ENCODE assay signal across 8 cellular contexts in genomic region chr11:86456075-86456939, GRCh38.
DNase-seq lines count a peak whose midpoint lies in the region; ATAC-seq and TF ChIP-seq lines count a peak whose summit lies in the region.

No MANE protein-coding gene starts in this region.

- no peaks in the 10 kb centered on the region for H3K36me3 Mint-ChIP-seq in H9 (ENCODE audit: insufficient read depth in 1 of 3, low read depth in 3 of 3)
- H3K36me3 Mint-ChIP-seq in activated naive CD4-positive, alpha-beta T cell treated with anti-CD3 and anti-CD28 coated beads for 36 hours (ENCODE audit: low read depth), result no peaks in the 10 kb centered on the region

- no peak overlapping the region for H2BK12ac ChIP-seq in H9 (ENCODE audit: insufficient read length, low read depth, low read length)

- no peak overlapping the region for H4K8ac ChIP-seq in H9 (replicated peaks; ENCODE audit: insufficient read length, low read depth, low read length)

- H3K18ac ChIP-seq in H9 (ENCODE audit: insufficient read length, low read depth, low read length), result no peak overlapping the region

- H2AFZ ChIP-seq in H9 (ENCODE audit: low read length), result no peak overlapping the region

- H3K79me1 ChIP-seq in H9 (ENCODE audit: insufficient read depth, low read depth, low read length, poor library complexity, severe bottlenecking), result no peaks in the 10 kb centered on the region

- CTCF ChIA-PET in activated naive CD4-positive, alpha-beta T cell treated with anti-CD3 and anti-CD28 coated beads for 36 hours (lab: Charles Lee), result interaction anchor here (0.6 to 7.4 kb wide), 31 partner anchors 8 to 602 kb away, joined by 3 to 72 read pairs (median 4); partner anchors contain the start of genes CCDC83 and HIKESHI

- H3K36me3 ChIP-seq in MG63 (no peaks in the 10 kb centered on the region), SK-N-MC (ENCODE audit: insufficient read depth, low read length) (no peaks in the 10 kb centered on the region), psoas muscle (ENCODE audit: insufficient read depth in 1 of 2, low read depth in 1 of 2) (peaks cover 0 to 3% of the 10 kb centered on the region in 2 donors), uterus (no peaks in the 10 kb centered on the region)

- H3K4me1 ChIP-seq in H9 (ENCODE audit: insufficient read depth, low read length) (no peaks in the 10 kb centered on the region; the same call in 1 of the 2 replicates), psoas muscle (peaks cover 4% of the 10 kb centered on the region), uterus (peaks cover 10% of the 10 kb centered on the region in 2 donors)

- no peak overlapping the region for H4K5ac ChIP-seq in H9 (ENCODE audit: insufficient read length, low read depth, low read length)

- H2BK20ac ChIP-seq in H9 (ENCODE audit: low read depth, low read length, poor library complexity, severe bottlenecking), result no peak overlapping the region

- H3K27me3 ChIP-seq in H9 (ENCODE audit: insufficient read depth, low read length) (no peaks in the 10 kb centered on the region), MG63 (no peaks in the 10 kb centered on the region), psoas muscle (ENCODE audit: insufficient read depth in 3 of 3, low read length in 2 of 3) (no peaks in the 10 kb centered on the region), uterus (no peaks in the 10 kb centered on the region)

- no peaks in the 10 kb centered on the region for H3K23me2 ChIP-seq in H9 (ENCODE audit: insufficient read length, low read depth, low read length, poor library complexity, severe bottlenecking)

- H3K4me1 Mint-ChIP-seq in H9, result peaks cover 13 to 15% of the 10 kb centered on the region in 2 experiments
- peaks cover 8% of the 10 kb centered on the region for H3K4me1 Mint-ChIP-seq in activated naive CD4-positive, alpha-beta T cell treated with anti-CD3 and anti-CD28 coated beads for 36 hours (ENCODE audit: low read depth)

- H3K23ac ChIP-seq in H9 (ENCODE audit: insufficient read length, low read depth, low read length), result no peak overlapping the region

- peak; percentile 65 for DNase-seq in GM04504 (ENCODE audit: low read depth)
- DNase-seq in H9, result peak; percentile 87
- DNase-seq in MG63, result peak; percentile 65
- peak; percentile 65 for DNase-seq in SK-N-MC (ENCODE audit: low read depth, low spot score)
- DNase-seq in activated naive CD4-positive, alpha-beta T cell treated with anti-CD3 and anti-CD28 coated beads for 36 hours, result peak; percentile 95
- DNase-seq in Right ventricle myocardium superior, result peak; percentile 87
- peak; percentile 82 to 86 for DNase-seq in psoas muscle
- DNase-seq in uterus, result peak; percentile 88 to 92

- H3T11ph ChIP-seq in H9 (ENCODE audit: low read length), result no peak overlapping the region

- no peak overlapping the region for H3K27ac ChIP-seq in H9 (ENCODE audit: insufficient read length, low read depth, low read length)
- H3K27ac ChIP-seq in SK-N-MC, result no peak overlapping the region
- no peak overlapping the region for H3K27ac ChIP-seq in psoas muscle
- H3K27ac ChIP-seq in uterus, result peak overlapping the region; percentile 37 to 73

- H3K9me3 ChIP-seq in H9 (ENCODE audit: control insufficient read depth, low read depth, low read length) (no peaks in the 10 kb centered on the region), MG63 (no peaks in the 10 kb centered on the region), SK-N-MC (ENCODE audit: low read depth, low read length) (no peaks in the 10 kb centered on the region), psoas muscle (no peaks in the 10 kb centered on the region), uterus (no peaks in the 10 kb centered on the region)

- no peak overlapping the region for H3K9ac ChIP-seq in H9 (ENCODE audit: extremely low read depth, insufficient read length, low read length)
- H3K9ac ChIP-seq in SK-N-MC (ENCODE audit: insufficient read length), result no peak overlapping the region

- H3K79me2 ChIP-seq in H9 (ENCODE audit: insufficient read depth, low read length), result no peaks in the 10 kb centered on the region

- ATAC-seq in Right ventricle myocardium superior (ENCODE audit: poor library complexity) (peak; percentile 87), psoas muscle (peak; percentile 82 to 92 (median 84))

- H2AK5ac ChIP-seq in H9 (ENCODE audit: insufficient read length, low read length), result no peak overlapping the region

- no peak overlapping the region for H4K91ac ChIP-seq in H9 (ENCODE audit: insufficient read length, low read depth, low read length)

- H3K4ac ChIP-seq in H9 (ENCODE audit: low read depth, low read length), result no peak overlapping the region

- no peak overlapping the region for H2BK15ac ChIP-seq in H9 (ENCODE audit: low read depth, low read length)

- intact Hi-C loops in activated naive CD4-positive, alpha-beta T cell treated with anti-CD3 and anti-CD28 coated beads for 36 hours (cut with micrococcal nuclease), result loop anchor here (1.0 to 5.0 kb wide), 10 partner anchors 48 to 602 kb away; partner anchors contain the start of genes CCDC83 and ME3
- intact Hi-C loops in Right ventricle myocardium superior (cut with DNase I) (loop anchor here (5.0 kb wide), 2 partner anchors 151 to 361 kb away; no protein-coding TSS in a partner anchor), psoas muscle (cut with DNase I) (loop anchor here (1.0 to 10.0 kb wide), 5 partner anchors 150 to 458 kb away; no protein-coding TSS in a partner anchor), uterus (cut with DNase I; ENCODE audit: low total_unique reads) (loop anchor here (5.0 kb wide), 2 partner anchors 151 to 361 kb away; no protein-coding TSS in a partner anchor)

- TF ChIP-seq POLR2A in uterus (IDR thresholded peaks at IDR 0.05), result no peak

- no peak overlapping the region for H2BK5ac ChIP-seq in H9 (ENCODE audit: insufficient read length, low read length)

- no peaks in the 10 kb centered on the region for H4K20me1 ChIP-seq in H9 (ENCODE audit: control insufficient read depth, insufficient read depth, insufficient read length)

- WGBS in H9 (ENCODE audit: extremely low coverage, insufficient read length, low lambda C conversion rate), result no CpG with 5 or more reads among the region's 9 CpGs
- WGBS in psoas muscle, 3 donors, result 16 to 21% (median 18%) methylated on average over 9 of the region's 9 CpGs

- no peak overlapping the region for H3K14ac ChIP-seq in H9 (ENCODE audit: insufficient read depth, low read length)

- no peak overlapping the region for H3K4me3 ChIP-seq in MG63
- no peak overlapping the region for H3K4me3 ChIP-seq in SK-N-MC
- no peak overlapping the region for H3K4me3 ChIP-seq in psoas muscle
- H3K4me3 ChIP-seq in uterus, result no peak overlapping the region

- H3K27me3 Mint-ChIP-seq in H9 (ENCODE audit: low read depth), result peaks cover 2% of the 10 kb centered on the region; the same call in 1 of the 2 replicates
- no peaks in the 10 kb centered on the region for H3K27me3 Mint-ChIP-seq in activated naive CD4-positive, alpha-beta T cell treated with anti-CD3 and anti-CD28 coated beads for 36 hours (ENCODE audit: low read depth)

- TF ChIP-seq CTCF in H9 (conservative IDR thresholded peaks at IDR 0.05) (peak; percentile 96), psoas muscle (IDR thresholded peaks at IDR 0.05) (peak; percentile 93), uterus (IDR thresholded peaks at IDR 0.05) (peak; percentile 89 to 98 (median 90))

- no peaks in the 10 kb centered on the region for H3K9me3 Mint-ChIP-seq in H9
- H3K9me3 Mint-ChIP-seq in activated naive CD4-positive, alpha-beta T cell treated with anti-CD3 and anti-CD28 coated beads for 36 hours, result no peaks in the 10 kb centered on the region

- no peak overlapping the region for H3K4me3 Mint-ChIP-seq in H9
- H3K4me3 Mint-ChIP-seq in activated naive CD4-positive, alpha-beta T cell treated with anti-CD3 and anti-CD28 coated beads for 36 hours, result no peak overlapping the region

- no peak overlapping the region for H2BK120ac ChIP-seq in H9 (ENCODE audit: low read depth, low read length, poor library complexity, severe bottlenecking)

- no peak overlapping the region for H3K56ac ChIP-seq in H9 (ENCODE audit: insufficient read length, low read depth, low read length)

- no peak overlapping the region for H3K4me2 ChIP-seq in H9 (ENCODE audit: insufficient read depth, insufficient read length, low read length)

- peak overlapping the region in 1 of 3 experiments; percentile 41; a peak in 2 of 7 replicates for H3K27ac Mint-ChIP-seq in H9
- H3K27ac Mint-ChIP-seq in activated naive CD4-positive, alpha-beta T cell treated with anti-CD3 and anti-CD28 coated beads for 36 hours, result no peak overlapping the region

Comparison
In these comparisons a context has a peak if more than half of its experiments do, and no peak if none do; other contexts are left out.
1. H3K27ac ChIP-seq: peak in uterus (2 of 2); none in H9 (single experiment), SK-N-MC (single experiment) and psoas muscle (single experiment).
2. Peak in every context shown above with its lines, with median percentiles within 50 percentile points of each other: DNase-seq and CTCF ChIP-seq.